Comparison of ENCODE assay signal across 8 cellular contexts in the genomic region with DNA sequence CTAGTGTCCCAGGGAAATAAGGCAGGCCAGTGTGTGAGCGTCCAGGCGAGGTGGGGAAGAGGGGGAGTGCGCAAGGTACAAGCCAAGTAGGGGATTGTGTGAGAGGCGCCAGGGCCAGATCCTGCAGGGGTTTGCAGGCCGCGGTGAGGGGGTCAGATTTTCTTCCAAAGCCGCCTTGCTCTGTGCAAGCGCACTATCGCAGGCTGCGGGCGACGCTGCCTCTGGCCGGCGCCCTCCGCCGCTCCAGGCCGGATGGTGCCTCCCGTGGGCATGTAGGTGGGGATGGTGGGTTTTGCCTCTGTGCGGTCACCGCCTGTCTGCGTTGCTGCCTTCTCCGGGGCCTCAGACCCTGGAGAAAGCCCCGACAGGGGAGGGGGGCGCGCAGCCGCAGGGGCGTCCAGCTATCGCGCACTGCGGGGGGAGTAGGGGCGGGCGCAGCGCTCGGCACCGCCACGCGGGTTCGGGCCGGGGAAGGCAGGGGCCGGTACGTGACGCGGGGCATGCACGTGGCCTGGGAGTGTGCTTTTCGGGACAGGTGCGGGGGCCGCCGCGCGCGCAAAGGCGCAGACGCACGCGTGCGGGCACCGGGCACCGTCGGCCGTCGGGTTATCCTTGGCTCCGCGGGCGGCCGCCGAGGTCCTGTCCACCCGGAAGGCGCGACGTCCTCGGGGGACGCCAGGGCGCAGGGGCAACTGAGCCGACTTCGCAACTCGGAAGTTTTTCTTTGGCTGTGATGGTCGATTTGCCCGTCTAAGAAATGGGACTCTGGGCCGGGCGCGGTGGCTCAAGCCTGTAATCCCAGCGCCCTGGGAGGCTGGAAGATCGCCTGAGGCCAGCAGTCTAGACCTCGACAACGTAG. TPM values are rescaled to one million over a fixed set of nuclear protein-coding genes. Genes with fewer than 3 reads are reported as not detected.
DNase-seq lines count a peak whose midpoint lies in the region; ATAC-seq and TF ChIP-seq lines count a peak whose summit lies in the region.

No MANE protein-coding gene starts in this region.

- H3K27me3 ChIP-seq in SJSA1 (replicated peaks) (no peaks in the 10 kb centered on the region), hepatocyte (no peaks in the 10 kb centered on the region)

- H3K36me3 ChIP-seq in SJSA1 (peaks cover 38% of the 10 kb centered on the region), hepatocyte (replicated peaks; ENCODE audit: insufficient read depth, low read depth) (no peaks in the 10 kb centered on the region)

- H3K9me3 ChIP-seq in SJSA1 (replicated peaks) (no peaks in the 10 kb centered on the region), hepatocyte (ENCODE audit: low read depth) (no peaks in the 10 kb centered on the region)

- H3K27ac ChIP-seq in SJSA1, result peak overlapping the region; percentile 54
- H3K27ac ChIP-seq in angular gyrus (ENCODE audit: low read depth, low read length), result peak overlapping the region; percentile 55
- H3K27ac ChIP-seq in hepatocyte, result peak overlapping the region; percentile 76

- peak overlapping the region; percentile 96 for H3K4me2 ChIP-seq in hepatocyte

- WGBS in hepatocyte (ENCODE audit: low lambda C conversion rate, missing lambda C conversion rate), result 4% methylated on average over 65 of the region's 85 CpGs

- DNase-seq in GM13976 (ENCODE audit: low spot score), result peak; percentile 47
- peak in 1 of 2 experiments; percentile 54 for DNase-seq in SJSA1 (ENCODE audit: low read depth in 1 of 2, low spot score in 2 of 2)
- DNase-seq in hepatocyte (ENCODE audit: low spot score), result peak; percentile 57
- DNase-seq in sciatic nerve (ENCODE audit: low spot score), result peak; percentile 75
- DNase-seq in NCI-H187 treated with DMSO at 0.1 percent for 48 hours (lab: John Stamatoyannopoulos, UW), result no peak

- in situ Hi-C loops in GM13976 (cut with MboI; ENCODE audit: low sequenced_read_pairs, unreplicated experiment), result no loop called here

- ATAC-seq in sciatic nerve (peak; percentile 5), GM19467 (IDR thresholded peaks at IDR 0.05; ENCODE audit: unreplicated experiment) (no peak), HG03442 (IDR thresholded peaks at IDR 0.05; ENCODE audit: unreplicated experiment) (no peak)

- intact Hi-C loops in sciatic nerve (cut with DNase I), result no loop called here

- H3K9me2 ChIP-seq in hepatocyte (replicated peaks; ENCODE audit: insufficient read depth), result no peaks in the 10 kb centered on the region

- H3K4me1 ChIP-seq in SJSA1 (replicated peaks) (peaks cover 19% of the 10 kb centered on the region), hepatocyte (ENCODE audit: insufficient read depth) (peaks cover 18% of the 10 kb centered on the region)

- H4K20me1 ChIP-seq in hepatocyte (ENCODE audit: insufficient read depth, poor library complexity, severe bottlenecking), result peaks cover 28% of the 10 kb centered on the region

- H2AFZ ChIP-seq in hepatocyte, result peak overlapping the region; percentile 93

- H3K4me3 ChIP-seq in SJSA1 (peak overlapping the region; percentile 39), hepatocyte (peak overlapping the region; percentile 28)

- peaks cover 36% of the 10 kb centered on the region for H3K79me2 ChIP-seq in hepatocyte

- no peak for TF ChIP-seq CTCF in GM13976 (IDR thresholded peaks at IDR 0.05; ENCODE audit: borderline replicate concordance, control extremely low read depth, extremely low read depth, insufficient read depth, missing control alignments)
- no peak for TF ChIP-seq CTCF in hepatocyte (IDR thresholded peaks at IDR 0.05; ENCODE audit: poor library complexity)

RNA-seq across cellular contexts. Expression of a gene that starts 1.1 kb away (rescaled TPM):
- total RNA-seq in SJSA1 (2014; rRNA removed; shearing (Covaris generic)), result 72.6 and 91.1 TPM in 2 replicates
- total RNA-seq in hepatocyte, result 58.4 and 69.0 TPM in 2 replicates
- polyA plus RNA-seq in hepatocyte, result 20.2 and 21.4 TPM in 2 replicates
- 54.4 TPM for total RNA-seq in sciatic nerve
